Comparison of ENCODE assay signal across 17 cellular contexts in the genomic region with DNA sequence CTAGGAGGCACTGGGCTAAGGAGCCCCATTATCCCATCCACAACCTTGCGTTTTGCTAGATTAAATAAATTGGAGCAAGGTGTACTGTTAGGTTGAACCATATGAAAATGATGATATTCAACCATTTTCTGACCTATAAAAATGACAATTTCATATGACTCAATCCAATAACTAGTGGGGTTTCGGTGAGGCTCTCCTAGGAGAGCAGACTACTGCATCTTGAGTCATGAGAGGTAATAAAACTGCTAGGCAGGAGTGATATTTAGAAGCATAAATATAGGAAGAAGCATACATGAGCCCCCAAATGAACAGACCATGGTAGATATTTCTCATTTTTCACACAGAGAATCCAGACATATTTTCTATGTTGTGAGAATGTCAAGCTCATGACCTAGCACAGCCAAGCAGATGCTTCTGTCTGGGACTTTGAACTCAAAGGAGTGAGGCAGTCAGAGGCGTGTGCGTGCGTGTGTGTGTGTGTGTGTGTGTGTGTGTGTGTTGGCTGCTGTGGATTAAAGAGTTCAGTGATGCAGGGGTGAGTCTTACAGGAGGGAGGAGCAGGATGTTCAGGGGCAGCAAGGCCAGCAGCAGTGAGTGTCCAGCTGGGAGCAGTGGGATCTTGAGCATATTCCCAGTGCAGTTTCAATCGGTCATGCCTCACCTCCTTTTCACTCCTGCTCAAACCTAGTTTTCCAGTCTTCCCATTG.
"Had no signal": no experiment of that assay in that cellular context is flagged by ENCODE, and none has a peak within 500 bp of the region (broad histone marks: within the 10 kb centered on the region; RNA-seq: fewer than 3 reads in every experiment).

No MANE protein-coding gene starts in this region.

- H3K4me3 ChIP-seq: coronary artery, gastroesophageal sphincter, psoas muscle, right lobe of liver, thyroid gland had no signal

- H3K27ac Mint-ChIP-seq: activated CD8-positive, alpha-beta T cell treated with anti-CD3 and anti-CD28 coated beads for 36 hours; activated naive CD4-positive, alpha-beta T cell treated with anti-CD3 and anti-CD28 coated beads, Interleukin-2, amount 50 U/mL, for 24 hours; WTC11 had no signal

- DNase-seq: activated CD4-positive, alpha-beta T cell treated with anti-CD3 and anti-CD28 coated beads for 48 hours; activated CD8-positive, alpha-beta T cell treated with anti-CD3 and anti-CD28 coated beads for 36 hours; activated effector memory CD4-positive, alpha-beta T cell treated with anti-CD3 and anti-CD28 coated beads, Interleukin-2, amount 50 U/mL, for 16 hours; activated T-cell treated with anti-CD3 and anti-CD28 coated beads, Interleukin-2, amount 50 U/mL, for 4 hours; caudate nucleus; effector CD4-positive, alpha-beta T cell; islet precursor cell; left ventricle myocardium superior; mesenchymal stem cell; psoas muscle; right lobe of liver; stimulated activated CD4-positive, alpha-beta T cell treated with anti-CD3 and anti-CD28 coated beads, Interleukin-1b, Interleukin-23, amount 100 ng/mL, for 48 hours; thyroid gland had no signal

- H3K36me3 ChIP-seq: gastroesophageal sphincter, right lobe of liver, thyroid gland had no signal

- H3K27ac ChIP-seq: coronary artery, gastroesophageal sphincter, psoas muscle, right lobe of liver, thyroid gland had no signal

- ATAC-seq: activated CD8-positive, alpha-beta T cell treated with anti-CD3 and anti-CD28 coated beads for 36 hours; activated T-cell treated with anti-CD3 and anti-CD28 coated beads, Interleukin-2, amount 50 U/mL, for 4 hours; gastroesophageal sphincter; left ventricle myocardium superior; psoas muscle; WTC11 had no signal

- H3K9me3 Mint-ChIP-seq: activated CD8-positive, alpha-beta T cell treated with anti-CD3 and anti-CD28 coated beads for 36 hours; activated naive CD4-positive, alpha-beta T cell treated with anti-CD3 and anti-CD28 coated beads, Interleukin-2, amount 50 U/mL, for 24 hours; activated T-cell treated with anti-CD3 and anti-CD28 coated beads, Interleukin-2, amount 50 U/mL, for 4 hours; WTC11 had no signal

- H3K4me1 ChIP-seq: gastroesophageal sphincter, psoas muscle, right lobe of liver, thyroid gland had no signal

- H3K27me3 ChIP-seq: gastroesophageal sphincter, right lobe of liver, thyroid gland had no signal

- H3K36me3 Mint-ChIP-seq: activated naive CD4-positive, alpha-beta T cell treated with anti-CD3 and anti-CD28 coated beads, Interleukin-2, amount 50 U/mL, for 24 hours; WTC11 had no signal

- H3K4me1 Mint-ChIP-seq: activated naive CD4-positive, alpha-beta T cell treated with anti-CD3 and anti-CD28 coated beads, Interleukin-2, amount 50 U/mL, for 24 hours had no signal

- H3K4me3 Mint-ChIP-seq: activated CD8-positive, alpha-beta T cell treated with anti-CD3 and anti-CD28 coated beads for 36 hours; activated naive CD4-positive, alpha-beta T cell treated with anti-CD3 and anti-CD28 coated beads, Interleukin-2, amount 50 U/mL, for 24 hours; activated T-cell treated with anti-CD3 and anti-CD28 coated beads, Interleukin-2, amount 50 U/mL, for 4 hours; WTC11 had no signal

- H3K9me3 ChIP-seq: gastroesophageal sphincter, psoas muscle, right lobe of liver, thyroid gland had no signal
